Comparison of ENCODE assay signal across 11 cellular contexts in genomic region chr1:31509124-31510072, GRCh38.
DNase-seq lines count a peak whose midpoint lies in the region; ATAC-seq and TF ChIP-seq lines count a peak whose summit lies in the region.
"Had no signal": no experiment of that assay in that cellular context is flagged by ENCODE, and none has a peak within 500 bp of the region (broad histone marks: within the 10 kb centered on the region; RNA-seq: fewer than 3 reads in every experiment).

No MANE protein-coding gene starts in this region.

- POLR2A ChIA-PET in CD8-positive, alpha-beta memory T cell (lab: Charles Lee), result no interaction called here

- intact Hi-C loops in activated T-helper 2 cell treated with anti-CD3 and anti-CD28 coated beads, Interferon-gamma antibody, Interleukin-2, Interleukin-4, amounts not matched to agents 10 μg/mL and 5 μg/mL and 100 μg/mL, durations not matched to agents 14 hours and 24 hours and 36 hours (cut with micrococcal nuclease), result no loop called here
- intact Hi-C loops in sigmoid colon (cut with DNase I), result loop anchor here (10.0 kb wide), 1 partner anchor 1975 kb away; no protein-coding TSS in a partner anchor

- H3K27ac ChIP-seq in C4-2B (peak overlapping the region; percentile 90), sigmoid colon (no peak overlapping the region)
- H3K27ac ChIP-seq in CD8-positive, alpha-beta memory T cell (ENCODE audit: low read depth, low read length), result no peak overlapping the region

- H3K36me3 Mint-ChIP-seq in activated T-helper 2 cell treated with anti-CD3 and anti-CD28 coated beads, Interferon-gamma antibody, Interleukin-2, Interleukin-4, amounts not matched to agents 10 μg/mL and 5 μg/mL and 100 μg/mL, durations not matched to agents 14 hours and 24 hours and 36 hours (ENCODE audit: low read depth), result no peaks in the 10 kb centered on the region
- H3K36me3 Mint-ChIP-seq in CD8-positive, alpha-beta memory T cell, result no peaks in the 10 kb centered on the region

- no peaks in the 10 kb centered on the region for H3K36me3 ChIP-seq in sigmoid colon
- no peaks in the 10 kb centered on the region for H3K36me3 ChIP-seq in CD8-positive, alpha-beta memory T cell (ENCODE audit: insufficient read depth, low read length)
- H3K36me3 ChIP-seq: BE2C had no signal

- peaks cover 6% of the 10 kb centered on the region for H3K9me3 Mint-ChIP-seq in activated T-helper 2 cell treated with anti-CD3 and anti-CD28 coated beads, Interferon-gamma antibody, Interleukin-2, Interleukin-4, amounts not matched to agents 10 μg/mL and 5 μg/mL and 100 μg/mL, durations not matched to agents 14 hours and 24 hours and 36 hours
- H3K9me3 Mint-ChIP-seq in CD8-positive, alpha-beta memory T cell, result peaks cover 0 to 7% (median 0%) of the 10 kb centered on the region in 5 donors

- TF ChIP-seq CTCF in C4-2B (conservative IDR thresholded peaks at IDR 0.05) (no peak), sigmoid colon (IDR thresholded peaks at IDR 0.05) (no peak)

- ATAC-seq in GM19023 (IDR thresholded peaks at IDR 0.05; ENCODE audit: unreplicated experiment), result peak; percentile 48
- peak; percentile 43 for ATAC-seq in HG03108 (IDR thresholded peaks at IDR 0.05; ENCODE audit: unreplicated experiment)
- ATAC-seq in HG03439 (IDR thresholded peaks at IDR 0.05; ENCODE audit: unreplicated experiment), result no peak
- ATAC-seq: right cardiac atrium had no signal

- H3K4me1 ChIP-seq in sigmoid colon, result no peaks in the 10 kb centered on the region
- peaks cover 7% of the 10 kb centered on the region for H3K4me1 ChIP-seq in CD8-positive, alpha-beta memory T cell (ENCODE audit: insufficient read depth, low read length)
- H3K4me1 ChIP-seq: BE2C had no signal

- H3K4me3 ChIP-seq in sigmoid colon, result no peak overlapping the region
- H3K4me3 ChIP-seq in CD8-positive, alpha-beta memory T cell (ENCODE audit: low read length), result no peak overlapping the region

- peaks cover 0 to 4% (median 0%) of the 10 kb centered on the region in 3 donors for H3K27me3 ChIP-seq in sigmoid colon
- H3K27me3 ChIP-seq in CD8-positive, alpha-beta memory T cell (ENCODE audit: insufficient read depth, low read length, poor library complexity, severe bottlenecking), result no peaks in the 10 kb centered on the region
- H3K27me3 ChIP-seq: BE2C had no signal

- peak overlapping the region; percentile 28 for H3K27ac Mint-ChIP-seq in activated T-helper 2 cell treated with anti-CD3 and anti-CD28 coated beads, Interferon-gamma antibody, Interleukin-2, Interleukin-4, amounts not matched to agents 10 μg/mL and 5 μg/mL and 100 μg/mL, durations not matched to agents 14 hours and 24 hours and 36 hours
- H3K27ac Mint-ChIP-seq in CD8-positive, alpha-beta memory T cell, result no peak overlapping the region
- H3K27ac Mint-ChIP-seq: activated B cell treated with CpG ODN at 0.5 μM for 24 hours had no signal

- TF ChIP-seq POLR2A in sigmoid colon (IDR thresholded peaks at IDR 0.05), result no peak

- CTCF ChIA-PET in CD8-positive, alpha-beta memory T cell (lab: Charles Lee), result no interaction called here

- 78 to 90% methylated on average over 7 of the region's 7 CpGs for WGBS in sigmoid colon, 2 donors

- no peaks in the 10 kb centered on the region for H3K9me3 ChIP-seq in sigmoid colon
- no peaks in the 10 kb centered on the region for H3K9me3 ChIP-seq in CD8-positive, alpha-beta memory T cell (ENCODE audit: low read length)
- H3K9me3 ChIP-seq: BE2C had no signal

- TF ChIP-seq EP300 in sigmoid colon (IDR thresholded peaks at IDR 0.05), result no peak

- peaks cover 3% of the 10 kb centered on the region for H3K27me3 Mint-ChIP-seq in activated T-helper 2 cell treated with anti-CD3 and anti-CD28 coated beads, Interferon-gamma antibody, Interleukin-2, Interleukin-4, amounts not matched to agents 10 μg/mL and 5 μg/mL and 100 μg/mL, durations not matched to agents 14 hours and 24 hours and 36 hours (ENCODE audit: low read depth)
- H3K27me3 Mint-ChIP-seq in CD8-positive, alpha-beta memory T cell, result peaks cover 18 to 31% of the 10 kb centered on the region in 2 donors

- H3K4me3 Mint-ChIP-seq in activated T-helper 2 cell treated with anti-CD3 and anti-CD28 coated beads, Interferon-gamma antibody, Interleukin-2, Interleukin-4, amounts not matched to agents 10 μg/mL and 5 μg/mL and 100 μg/mL, durations not matched to agents 14 hours and 24 hours and 36 hours (ENCODE audit: low read depth), result no peak overlapping the region
- H3K4me3 Mint-ChIP-seq in CD8-positive, alpha-beta memory T cell, result no peak overlapping the region
- H3K4me3 Mint-ChIP-seq: activated B cell treated with CpG ODN at 0.5 μM for 24 hours had no signal

- H3K4me1 Mint-ChIP-seq in activated T-helper 2 cell treated with anti-CD3 and anti-CD28 coated beads, Interferon-gamma antibody, Interleukin-2, Interleukin-4, amounts not matched to agents 10 μg/mL and 5 μg/mL and 100 μg/mL, durations not matched to agents 14 hours and 24 hours and 36 hours (ENCODE audit: low read depth), result peaks cover 22% of the 10 kb centered on the region
- H3K4me1 Mint-ChIP-seq in CD8-positive, alpha-beta memory T cell, result peaks cover 7 to 11% (median 8%) of the 10 kb centered on the region in 3 donors

- DNase-seq in activated T-helper 2 cell treated with anti-CD3 and anti-CD28 coated beads, Interferon-gamma antibody, Interleukin-2, Interleukin-4, amounts not matched to agents 10 μg/mL and 5 μg/mL and 100 μg/mL, durations not matched to agents 14 hours and 24 hours and 36 hours (ENCODE audit: low spot score), result no peak
- DNase-seq in sigmoid colon (no peak), hippocampal formation (lab: John Stamatoyannopoulos, UW) (no peak)
- no peak for DNase-seq in CD8-positive, alpha-beta memory T cell
- DNase-seq: activated B cell treated with CpG ODN at 0.5 μM for 24 hours, BE2C, right cardiac atrium had no signal
